33 cellular contexts compared by ENCODE assay signal in genomic region chr16:23821875-23822688, GRCh38. TPM values are rescaled to one million over a fixed set of nuclear protein-coding genes. Genes with fewer than 3 reads are reported as not detected.
"Had no signal": no experiment of that assay in that cellular context is flagged by ENCODE, and none has a peak within 500 bp of the region (broad histone marks: within the 10 kb centered on the region; RNA-seq: fewer than 3 reads in every experiment).

No MANE protein-coding gene starts in this region.

- FAIRE-seq: frontal cortex, TTC549 had no signal

- H3K4me3 Mint-ChIP-seq: activated CD4-positive, alpha-beta memory T cell treated with anti-CD3 and anti-CD28 coated beads, Interleukin-2, amount 10 ng/mL, durations not matched to agents 7 days and 5 days; activated CD4-positive, alpha-beta T cell treated with anti-CD3 and anti-CD28 coated beads, Interleukin-2, amount 10 ng/mL, durations not matched to agents 7 days and 5 days; activated naive CD4-positive, alpha-beta T cell treated with anti-CD3 and anti-CD28 coated beads, Interleukin-2, amount 10 ng/mL, durations not matched to agents 7 days and 5 days; activated naive CD8-positive, alpha-beta T cell treated with anti-CD3 and anti-CD28 coated beads, Interleukin-2, amount 10 ng/mL, durations not matched to agents 7 days and 5 days; activated T-cell treated with anti-CD3 and anti-CD28 coated beads, Interleukin-2, amount 50 U/mL, for 24 hours; activated T-cell treated with anti-CD3 and anti-CD28 coated beads, Interleukin-2, amount 50 U/mL, for 72 hours; brain; endodermal cell; WTC11 had no signal

- DNase-seq: activated CD4-positive, alpha-beta memory T cell treated with anti-CD3 and anti-CD28 coated beads, Interleukin-2, amount 10 ng/mL, durations not matched to agents 7 days and 5 days; activated CD4-positive, alpha-beta T cell treated with anti-CD3 and anti-CD28 coated beads for 1 hour; activated CD4-positive, alpha-beta T cell treated with anti-CD3 and anti-CD28 coated beads for 4 hours; activated CD4-positive, alpha-beta T cell treated with anti-CD3 and anti-CD28 coated beads, Interleukin-2, amount 10 ng/mL, durations not matched to agents 7 days and 5 days; activated CD4-positive, alpha-beta T cell treated with anti-CD3 and anti-CD28 coated beads, Interleukin-2, amount 50 U/mL, for 4 hours; activated CD8-positive, alpha-beta memory T cell treated with anti-CD3 and anti-CD28 coated beads, Interleukin-2, amount 50 U/mL, for 48 hours; activated gamma-delta T cell; activated naive CD4-positive, alpha-beta T cell; activated naive CD4-positive, alpha-beta T cell treated with anti-CD3 and anti-CD28 coated beads, Interleukin-2, amount 10 ng/mL, durations not matched to agents 7 days and 5 days; activated naive CD8-positive, alpha-beta T cell treated with anti-CD3 and anti-CD28 coated beads, Interleukin-2, amount 10 ng/mL, durations not matched to agents 7 days and 5 days; activated T-cell treated with anti-CD3 and anti-CD28 coated beads for 4 hours; activated T-cell treated with anti-CD3 and anti-CD28 coated beads, Interleukin-2, amount 50 U/mL, for 24 hours; activated T-cell treated with anti-CD3 and anti-CD28 coated beads, Interleukin-2, amount 50 U/mL, for 72 hours; central memory CD4-positive, alpha-beta T cell; cerebellar nuclear complex; colonic mucosa; effector CD8-positive, alpha-beta T cell; endodermal cell; T-helper 2 cell had no signal

- H3K27me3 ChIP-seq: ascending aorta, colonic mucosa had no signal

- H3K9me3 Mint-ChIP-seq: activated CD4-positive, alpha-beta memory T cell treated with anti-CD3 and anti-CD28 coated beads, Interleukin-2, amount 10 ng/mL, durations not matched to agents 7 days and 5 days; activated CD4-positive, alpha-beta T cell treated with anti-CD3 and anti-CD28 coated beads, Interleukin-2, amount 10 ng/mL, durations not matched to agents 7 days and 5 days; activated naive CD4-positive, alpha-beta T cell treated with anti-CD3 and anti-CD28 coated beads, Interleukin-2, amount 50 U/mL, for 72 hours; activated naive CD8-positive, alpha-beta T cell treated with anti-CD3 and anti-CD28 coated beads, Interleukin-2, amount 10 ng/mL, durations not matched to agents 7 days and 5 days; activated T-cell treated with anti-CD3 and anti-CD28 coated beads, Interleukin-2, amount 50 U/mL, for 24 hours; activated T-cell treated with anti-CD3 and anti-CD28 coated beads, Interleukin-2, amount 50 U/mL, for 72 hours; brain had no signal

- H3K27ac Mint-ChIP-seq: activated CD4-positive, alpha-beta memory T cell treated with anti-CD3 and anti-CD28 coated beads, Interleukin-2, amount 10 ng/mL, durations not matched to agents 7 days and 5 days; activated CD4-positive, alpha-beta T cell treated with anti-CD3 and anti-CD28 coated beads, Interleukin-2, amount 10 ng/mL, durations not matched to agents 7 days and 5 days; activated naive CD4-positive, alpha-beta T cell treated with anti-CD3 and anti-CD28 coated beads, Interleukin-2, amount 10 ng/mL, durations not matched to agents 7 days and 5 days; activated naive CD4-positive, alpha-beta T cell treated with anti-CD3 and anti-CD28 coated beads, Interleukin-2, amount 50 U/mL, for 72 hours; activated naive CD8-positive, alpha-beta T cell treated with anti-CD3 and anti-CD28 coated beads, Interleukin-2, amount 10 ng/mL, durations not matched to agents 7 days and 5 days; activated T-cell treated with anti-CD3 and anti-CD28 coated beads, Interleukin-2, amount 50 U/mL, for 24 hours; activated T-cell treated with anti-CD3 and anti-CD28 coated beads, Interleukin-2, amount 50 U/mL, for 72 hours; brain; endodermal cell; WTC11 had no signal

- H3K36me3 Mint-ChIP-seq: activated naive CD4-positive, alpha-beta T cell treated with anti-CD3 and anti-CD28 coated beads, Interleukin-2, amount 10 ng/mL, durations not matched to agents 7 days and 5 days; activated naive CD4-positive, alpha-beta T cell treated with anti-CD3 and anti-CD28 coated beads, Interleukin-2, amount 50 U/mL, for 72 hours; activated naive CD8-positive, alpha-beta T cell treated with anti-CD3 and anti-CD28 coated beads, Interleukin-2, amount 10 ng/mL, durations not matched to agents 7 days and 5 days; brain; WTC11 had no signal

- H3K4me3 ChIP-seq: ascending aorta, breast epithelium, cardiac muscle cell, colonic mucosa, esophagus muscularis mucosa had no signal

- H3K36me3 ChIP-seq: ascending aorta, breast epithelium, cardiac muscle cell, colonic mucosa, esophagus muscularis mucosa had no signal

- H3K27ac ChIP-seq: ascending aorta, breast epithelium, cardiac muscle cell, colonic mucosa, esophagus muscularis mucosa, VCaP had no signal

- H3K27me3 Mint-ChIP-seq: activated T-cell treated with anti-CD3 and anti-CD28 coated beads, Interleukin-2, amount 50 U/mL, for 24 hours had no signal

- H3K4me1 ChIP-seq: ascending aorta, breast epithelium, colonic mucosa, esophagus muscularis mucosa had no signal

- H3K4me1 Mint-ChIP-seq: brain, endodermal cell, WTC11 had no signal

- H3K9me3 ChIP-seq: ascending aorta, breast epithelium, colonic mucosa, esophagus muscularis mucosa had no signal

- ATAC-seq: activated naive CD4-positive, alpha-beta T cell treated with anti-CD3 and anti-CD28 coated beads, Interleukin-2, amount 50 U/mL, for 72 hours; activated T-cell treated with anti-CD3 and anti-CD28 coated beads, Interleukin-2, amount 50 U/mL, for 72 hours; WTC11 had no signal

RNA-seq across cellular contexts. Expression of gene PRKCB, which starts 13.7 kb away (rescaled TPM):
- total RNA-seq: dermis microvascular lymphatic vessel endothelial cell, epithelial cell of proximal tubule, fibroblast of lung, fibroblast of villous mesenchyme had no signal
